ENCODE assay signal across 1 cellular context in genomic region chr5:127072861-127073846, GRCh38.
TF ChIP-seq lines count a peak whose summit lies in the region.

TSS of gene C5orf63 (minus strand) at chr5:127073502. CDS start at chr5:127058995, 14,507 bp downstream.

TF ChIP-seq in HepG2, 621 proteins besides CTCF, POLR2A, EP300 and RAD21 (continued from another document and continues in another):
- TF ChIP-seq ELK4 (CRISPR knock-in tag; IDR thresholded peaks at IDR 0.05; ENCODE audit: borderline replicate concordance) (no peak; the same call in 1 of the 2 replicates), RELA (CRISPR knock-in tag; IDR thresholded peaks at IDR 0.05) (no peak), ZNF891 (CRISPR knock-in tag; IDR thresholded peaks at IDR 0.05) (peak; percentile 73), ZNF253 (CRISPR knock-in tag; IDR thresholded peaks at IDR 0.05; ENCODE audit: borderline replicate concordance) (no peak), ZNF557 (CRISPR knock-in tag; IDR thresholded peaks at IDR 0.05) (peak; percentile 85), NR0B2 (CRISPR knock-in tag; IDR thresholded peaks at IDR 0.05) (peak; percentile 78; the same call in 1 of the 2 replicates), FOXO4 (CRISPR knock-in tag; conservative IDR thresholded peaks at IDR 0.05) (no peak), KDM3A (CRISPR knock-in tag; IDR thresholded peaks at IDR 0.05; ENCODE audit: low read depth) (no peak), REPIN1 (CRISPR knock-in tag; IDR thresholded peaks at IDR 0.05; ENCODE audit: borderline replicate concordance, low read depth) (0 out of 2 replicates have a peak, but pooled peaks have one; percentile 45), ZSCAN12 (CRISPR knock-in tag; IDR thresholded peaks at IDR 0.05) (no peak; the same call in 1 of the 2 replicates), KAT2B (IDR thresholded peaks at IDR 0.05; ENCODE audit: borderline replicate concordance, low read depth, low read length) (no peak), RORA (CRISPR knock-in tag; IDR thresholded peaks at IDR 0.05) (no peak), ZNF598 (CRISPR knock-in tag; IDR thresholded peaks at IDR 0.05; ENCODE audit: borderline replicate concordance) (peak; percentile 94; the same call in 1 of the 2 replicates), MIER2 (CRISPR knock-in tag; IDR thresholded peaks at IDR 0.05) (peak; percentile 17; the same call in 1 of the 2 replicates), IRF9 (CRISPR knock-in tag; IDR thresholded peaks at IDR 0.05; ENCODE audit: borderline replicate concordance) (0 out of 2 replicates have a peak, but pooled peaks have one; percentile 27), KDM6A (CRISPR knock-in tag; IDR thresholded peaks at IDR 0.05; ENCODE audit: low read depth) (no peak), NFE2L2 (IDR thresholded peaks at IDR 0.05; ENCODE audit: low read length) (no peak), ZNF83 (CRISPR knock-in tag; IDR thresholded peaks at IDR 0.05; ENCODE audit: borderline replicate concordance) (no peak), RARG (CRISPR knock-in tag; IDR thresholded peaks at IDR 0.05; ENCODE audit: low read depth) (no peak), HIVEP1 (CRISPR knock-in tag; IDR thresholded peaks at IDR 0.05) (peak; percentile 54; the same call in 1 of the 2 replicates), CHD4 (IDR thresholded peaks at IDR 0.05; ENCODE audit: borderline replicate concordance, low read length) (no peak), ZNF580 (CRISPR knock-in tag; IDR thresholded peaks at IDR 0.05; ENCODE audit: borderline replicate concordance, low read depth) (peak; percentile 27; the same call in 1 of the 2 replicates), CCDC6 (CRISPR knock-in tag; IDR thresholded peaks at IDR 0.05) (peak; percentile 39; the same call in 1 of the 2 replicates), ZBTB34 (CRISPR knock-in tag; IDR thresholded peaks at IDR 0.05) (no peak), ZNF512B (CRISPR knock-in tag; IDR thresholded peaks at IDR 0.05; ENCODE audit: borderline replicate concordance) (no peak), ZNF230 (CRISPR knock-in tag; IDR thresholded peaks at IDR 0.05) (peak; percentile 95; the same call in 1 of the 2 replicates), ZNF142 (CRISPR knock-in tag; IDR thresholded peaks at IDR 0.05) (no peak), ZBED4 (CRISPR knock-in tag; IDR thresholded peaks at IDR 0.05; ENCODE audit: borderline replicate concordance) (no peak), JARID2 (CRISPR knock-in tag; IDR thresholded peaks at IDR 0.05; ENCODE audit: insufficient replicate concordance) (no peak), MYNN (CRISPR knock-in tag; IDR thresholded peaks at IDR 0.05; ENCODE audit: low read depth) (no peak), ZBTB38 (CRISPR knock-in tag; IDR thresholded peaks at IDR 0.05) (peak; percentile 84; the same call in 1 of the 2 replicates), HES4 (CRISPR knock-in tag; IDR thresholded peaks at IDR 0.05; ENCODE audit: borderline replicate concordance) (peak; percentile 80), ZNF251 (CRISPR knock-in tag; IDR thresholded peaks at IDR 0.05) (no peak), CBX5 (CRISPR knock-in tag; IDR thresholded peaks at IDR 0.05; ENCODE audit: borderline replicate concordance) (peak; percentile 41; the same call in 1 of the 2 replicates)
